In the genomic region with DNA sequence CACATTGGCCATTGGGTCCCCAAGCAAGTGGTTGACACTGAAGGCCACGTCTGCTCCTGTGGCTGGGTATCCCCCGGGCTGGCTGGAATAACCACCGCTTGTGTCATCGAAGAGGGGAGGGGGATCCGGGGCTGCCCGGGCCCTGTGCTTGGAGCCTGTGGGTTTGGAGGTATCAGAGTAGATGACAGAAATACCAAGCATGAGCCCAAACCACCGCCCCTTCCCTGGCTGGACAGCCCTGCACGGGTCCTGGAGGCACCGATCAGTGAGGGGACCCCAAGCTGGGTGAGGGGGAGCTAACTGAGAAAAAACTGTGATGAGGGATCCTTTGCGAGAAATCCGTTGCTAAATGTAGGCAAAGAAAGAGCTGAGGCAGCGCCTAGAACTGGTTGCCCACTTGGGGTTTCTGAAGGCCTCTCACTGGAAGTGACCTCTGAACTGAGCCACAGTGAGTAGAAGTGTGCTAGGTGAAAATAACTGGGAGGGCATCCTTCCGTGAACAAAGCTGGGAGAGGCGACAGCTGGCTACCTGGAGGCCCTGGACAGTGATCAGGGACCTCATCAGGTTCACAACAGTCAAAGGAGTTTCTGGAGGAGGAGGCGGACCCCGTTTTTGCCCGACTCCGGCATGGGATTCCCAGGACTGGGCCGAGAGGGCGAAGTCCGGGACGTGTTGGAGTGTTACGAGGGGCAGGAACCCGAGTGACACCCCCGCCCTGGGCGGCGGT, we compare ENCODE assay signal across 8 cellular contexts. TPM values are rescaled to one million over a fixed set of nuclear protein-coding genes. Genes with fewer than 3 reads are reported as not detected.
A peak's percentile ranks its signal among the peaks of the same experiment; 100 is the strongest.
DNase-seq lines count a peak whose midpoint lies in the region; ATAC-seq and TF ChIP-seq lines count a peak whose summit lies in the region.

No MANE protein-coding gene starts in this region.

- peaks cover 17% of the 10 kb centered on the region for H3K27me3 Mint-ChIP-seq in progenitor cell of endocrine pancreas

- H4K20me1 ChIP-seq in SK-N-SH (ENCODE audit: insufficient read depth) = peaks cover 5% of the 10 kb centered on the region; the same call in 1 of the 2 replicates

- no peak for TF ChIP-seq EP300 in SK-N-SH (IDR thresholded peaks at IDR 0.05; ENCODE audit: borderline replicate concordance in 1 of 2, low read depth in 1 of 2, low read length in 1 of 2)

- no peaks in the 10 kb centered on the region for H3K36me3 Mint-ChIP-seq in progenitor cell of endocrine pancreas (ENCODE audit: insufficient read depth)

- peak; percentile 57 for DNase-seq in activated CD8-positive, alpha-beta memory T cell treated with anti-CD3 and anti-CD28 coated beads for 24 hours
- no peak for DNase-seq in activated CD8-positive, alpha-beta memory T cell treated with anti-CD3 and anti-CD28 coated beads, Interleukin-2, amount 50 U/mL, for 48 hours
- peak; percentile 49 for DNase-seq in SK-N-SH
- DNase-seq in fibroblast of mammary gland (ENCODE audit: low read depth) = no peak
- no peak for DNase-seq in progenitor cell of endocrine pancreas (ENCODE audit: low spot score, unreplicated experiment)
- no peak for DNase-seq in AML-193 (lab: John Stamatoyannopoulos, UW)
- no peak for DNase-seq in GDM1 (lab: John Stamatoyannopoulos, UW)

- POLR2A ChIA-PET in SK-N-SH (lab: Yijun Ruan, JAX) = interaction anchor here (0.6 to 4.2 kb wide), 13 partner anchors 8 to 170 kb away, joined by 3 to 19 read pairs (median 3); a partner anchor contains a TSS

- ATAC-seq in GM18520 (IDR thresholded peaks at IDR 0.05; ENCODE audit: unreplicated experiment) = no peak

- peak overlapping the region; percentile 87 for H3K27ac Mint-ChIP-seq in progenitor cell of endocrine pancreas

- H3K9me2 ChIP-seq in SK-N-SH = no peaks in the 10 kb centered on the region

- H3K36me3 ChIP-seq in SK-N-SH (replicated peaks in 1 of 2; ENCODE audit: control insufficient read depth in 1 of 2, insufficient read depth in 2 of 2, low read length in 1 of 2) = peaks cover 0 to 28% of the 10 kb centered on the region in 2 experiments

- H3K4me1 ChIP-seq in SK-N-SH (ENCODE audit: control insufficient read depth in 1 of 2, insufficient read depth in 2 of 2, low read depth in 1 of 2, low read length in 1 of 2) = peaks cover 7 to 37% of the 10 kb centered on the region in 2 experiments; a peak in 2 of 4 replicates

- CTCF ChIA-PET in SK-N-SH (lab: Yijun Ruan, JAX) = interaction anchor here (0.9 to 6.2 kb wide), 9 partner anchors 10 to 121 kb away, joined by 3 to 63 read pairs (median 4); a partner anchor contains a TSS

- H3K4me2 ChIP-seq in SK-N-SH = peak overlapping the region; percentile 99

- no peaks in the 10 kb centered on the region for H3K27me3 ChIP-seq in SK-N-SH (ENCODE audit: insufficient read depth)

- peak overlapping the region; percentile 86 for H3K9ac ChIP-seq in SK-N-SH

- no peak for TF ChIP-seq RAD21 in SK-N-SH (IDR thresholded peaks at IDR 0.05; ENCODE audit: low read length)

- peaks cover 37% of the 10 kb centered on the region; the same call in 1 of the 2 replicates for H3K79me2 ChIP-seq in SK-N-SH (ENCODE audit: insufficient read depth)

- peaks cover 10% of the 10 kb centered on the region for H3F3A ChIP-seq in SK-N-SH (replicated peaks; ENCODE audit: insufficient read depth)

- no peaks in the 10 kb centered on the region for H3K9me3 Mint-ChIP-seq in progenitor cell of endocrine pancreas (ENCODE audit: low read depth)

- 2% methylated on average over 13 of the region's 27 CpGs for WGBS in SK-N-SH (ENCODE audit: low lambda C conversion rate)

- TF ChIP-seq CTCF in SK-N-SH (IDR thresholded peaks at IDR 0.05) (no peak), fibroblast of mammary gland (conservative IDR thresholded peaks at IDR 0.05; ENCODE audit: control insufficient read depth, insufficient read depth, low read depth, low read length) (no peak), progenitor cell of endocrine pancreas (IDR thresholded peaks at IDR 0.05; ENCODE audit: unreplicated experiment) (no peak)

- H3K27ac ChIP-seq in SK-N-SH (ENCODE audit: low read depth in 2 of 2, low read length in 1 of 2) = peak overlapping the region; percentile 93 to 97

- H3K4me3 ChIP-seq in SK-N-SH (ENCODE audit: low read depth in 2 of 2, low read length in 1 of 2) (peak overlapping the region; percentile 88 to 90), fibroblast of mammary gland (ENCODE audit: control insufficient read depth, low read depth, low read length) (peak overlapping the region; percentile 89)

- H2AFZ ChIP-seq in SK-N-SH (ENCODE audit: low read depth) = peak overlapping the region; percentile 44; the same call in 1 of the 2 replicates

- peaks cover 20% of the 10 kb centered on the region for H3K4me1 Mint-ChIP-seq in progenitor cell of endocrine pancreas (ENCODE audit: low read depth)

- peak overlapping the region; percentile 86 for H3K4me3 Mint-ChIP-seq in progenitor cell of endocrine pancreas (ENCODE audit: low read depth)

- H3K9me3 ChIP-seq in SK-N-SH = no peaks in the 10 kb centered on the region

TF ChIP-seq in SK-N-SH, 30 proteins besides CTCF, POLR2A, EP300 and RAD21:
- no peak for TF ChIP-seq FOSL2 (IDR thresholded peaks at IDR 0.05; ENCODE audit: borderline replicate concordance, low read depth)
- TF ChIP-seq POLR2AphosphoS5 (IDR thresholded peaks at IDR 0.05; ENCODE audit: low read depth, low read length) = peak; percentile 18; the same call in 1 of the 2 replicates

RNA-seq across cellular contexts. Expression of a gene that starts 0.6 kb away (rescaled TPM):
- polyA plus RNA-seq in SK-N-SH (2012; rRNA removed) = 115 and 123 TPM in 2 replicates
- 49.5 and 87.8 TPM in 2 replicates for polyA plus RNA-seq in SK-N-SH (2012; cell fraction: cytosol; rRNA removed)
- polyA plus RNA-seq in SK-N-SH (2012; cell fraction: nucleus; rRNA removed) = 159 and 164 TPM in 2 replicates
- total RNA-seq in progenitor cell of endocrine pancreas = 61.7 and 64.6 TPM in 2 replicates

RNA-seq across cellular contexts. Expression of a gene that starts 3.4 kb away (rescaled TPM):
- polyA plus RNA-seq in SK-N-SH (2012; rRNA removed) = 0.29 and 0.35 TPM in 2 replicates
- polyA plus RNA-seq in SK-N-SH (2012; cell fraction: cytosol; rRNA removed) = 0.12 and 0.26 TPM in 2 replicates
- 0.56 and 0.69 TPM in 2 replicates for polyA plus RNA-seq in SK-N-SH (2012; cell fraction: nucleus; rRNA removed)
- total RNA-seq in progenitor cell of endocrine pancreas = 0.33 and 0.57 TPM in 2 replicates

RNA-seq across cellular contexts. Expression of a gene that starts 10.3 kb away (rescaled TPM):
- 7.4 and 11.8 TPM in 2 replicates for polyA plus RNA-seq in SK-N-SH (2012; rRNA removed)
- polyA plus RNA-seq in SK-N-SH (2012; cell fraction: cytosol; rRNA removed) = 9.1 and 9.3 TPM in 2 replicates
- polyA plus RNA-seq in SK-N-SH (2012; cell fraction: nucleus; rRNA removed) = 11.9 and 12.3 TPM in 2 replicates
- 21.3 and 21.7 TPM in 2 replicates for total RNA-seq in progenitor cell of endocrine pancreas

RNA-seq across cellular contexts. Expression of a gene that starts 19.9 kb away (rescaled TPM):
- polyA plus RNA-seq in SK-N-SH (2012; rRNA removed) = 204 and 208 TPM in 2 replicates
- 90.6 and 132 TPM in 2 replicates for polyA plus RNA-seq in SK-N-SH (2012; cell fraction: cytosol; rRNA removed)
- polyA plus RNA-seq in SK-N-SH (2012; cell fraction: nucleus; rRNA removed) = 85.5 and 96.0 TPM in 2 replicates
- total RNA-seq in progenitor cell of endocrine pancreas = 100 and 102 TPM in 2 replicates

RNA-seq across cellular contexts. Expression of a gene that starts 28.5 kb away (rescaled TPM):
- 2.6 and 7.7 TPM in 2 replicates for polyA plus RNA-seq in SK-N-SH (2012; rRNA removed)
- 2.9 and 3.8 TPM in 2 replicates for polyA plus RNA-seq in SK-N-SH (2012; cell fraction: cytosol; rRNA removed)
- 3.0 and 4.6 TPM in 2 replicates for polyA plus RNA-seq in SK-N-SH (2012; cell fraction: nucleus; rRNA removed)
- total RNA-seq in progenitor cell of endocrine pancreas = 0.22 and 0.67 TPM in 2 replicates

Comparison
In these comparisons a context has a peak if more than half of its experiments do, and no peak if none do; other contexts are left out.
1. DNase-seq: peak in activated CD8-positive, alpha-beta memory T cell treated with anti-CD3 and anti-CD28 coated beads for 24 hours (single experiment) and SK-N-SH (single experiment); none in activated CD8-positive, alpha-beta memory T cell treated with anti-CD3 and anti-CD28 coated beads, Interleukin-2, amount 50 U/mL, for 48 hours (single experiment), fibroblast of mammary gland (single experiment), progenitor cell of endocrine pancreas (single experiment), AML-193 (0 of 2) and GDM1 (single experiment).